Comparison of ENCODE assay signal across 14 cellular contexts in the genomic region with DNA sequence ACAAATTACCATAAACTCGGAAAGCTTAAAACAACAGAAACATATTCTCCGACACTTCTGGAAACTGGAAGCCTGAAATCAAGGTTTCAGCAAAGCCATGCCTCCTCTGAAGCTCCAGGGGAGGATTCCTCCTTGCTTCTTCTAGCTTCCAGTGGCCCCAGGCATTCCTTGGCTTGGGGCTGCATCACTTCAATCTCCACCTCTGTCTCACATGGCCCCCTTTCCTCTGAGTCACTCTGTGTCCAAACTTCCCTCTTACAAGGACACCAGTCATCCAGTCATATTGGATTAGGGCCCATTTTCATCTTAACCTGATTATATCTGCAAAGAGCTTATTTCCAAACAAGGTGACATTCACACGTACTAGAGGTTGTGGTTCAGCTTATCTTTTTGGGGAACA. TPM values are rescaled to one million over a fixed set of nuclear protein-coding genes. Genes with fewer than 3 reads are reported as not detected.
DNase-seq lines count a peak whose midpoint lies in the region; ATAC-seq and TF ChIP-seq lines count a peak whose summit lies in the region.
"Had no signal": no experiment of that assay in that cellular context is flagged by ENCODE, and none has a peak within 500 bp of the region (broad histone marks: within the 10 kb centered on the region; RNA-seq: fewer than 3 reads in every experiment).

No MANE protein-coding gene starts in this region.

- H3K9me3 ChIP-seq in trophoblast cell (ENCODE audit: insufficient read depth, low read depth, low read length) (no peaks in the 10 kb centered on the region), endodermal cell (ENCODE audit: control insufficient read depth, low read length) (no peaks in the 10 kb centered on the region)

- H3K4me1 Mint-ChIP-seq in IgD-negative memory B cell = peaks cover 12 to 22% (median 16%) of the 10 kb centered on the region in 3 donors
- peaks cover 3% of the 10 kb centered on the region for H3K4me1 Mint-ChIP-seq in endodermal cell
- H3K4me1 Mint-ChIP-seq: H9 had no signal

- H3K9ac ChIP-seq in trophoblast cell (ENCODE audit: low read length) (no peak overlapping the region), endodermal cell (ENCODE audit: extremely low read depth, low read length, poor library complexity, severe bottlenecking) (no peak overlapping the region)

- H3K79me1 ChIP-seq in trophoblast cell (ENCODE audit: low read length) = no peaks in the 10 kb centered on the region

- no CpG with 5 or more reads among the region's 3 CpGs for WGBS in trophoblast cell (ENCODE audit: extremely low coverage, insufficient coverage, insufficient read length)
- WGBS in endodermal cell (ENCODE audit: insufficient coverage in 1 of 2, insufficient read length in 1 of 2), 2 experiments = 88 to 100% methylated on average over 2 to 3 of the region's 3 CpGs

- ATAC-seq in GM18517 (IDR thresholded peaks at IDR 0.05; ENCODE audit: unreplicated experiment) = no peak

- H3K36me3 Mint-ChIP-seq in IgD-negative memory B cell (peaks cover 6% of the 10 kb centered on the region), endodermal cell (ENCODE audit: low read depth) (no peaks in the 10 kb centered on the region)

- no peak overlapping the region for H3K18ac ChIP-seq in trophoblast cell (ENCODE audit: low read length)

- no peak overlapping the region for H3K14ac ChIP-seq in trophoblast cell (ENCODE audit: low read length)

- no peak overlapping the region for H2BK5ac ChIP-seq in trophoblast cell (ENCODE audit: low read depth, low read length, poor library complexity)

- no peak overlapping the region for H3K23ac ChIP-seq in trophoblast cell (ENCODE audit: low read length)

- no peak overlapping the region for H3K4me2 ChIP-seq in trophoblast cell (ENCODE audit: low read length)

- DNase-seq in ELR (ENCODE audit: low read depth) (peak; percentile 49), RPMI7951 (ENCODE audit: low read depth) (peak; percentile 2), trophoblast cell (peak; percentile 54 to 64), endodermal cell (no peak), NCI-H69 (lab: John Stamatoyannopoulos, UW) (no peak)
- DNase-seq: C1 segment of cervical spinal cord; CD4-positive, alpha-beta T cell; DMS153; DND-41; GOT3; H9 had no signal

- no peak overlapping the region for H4K12ac ChIP-seq in trophoblast cell (ENCODE audit: low read depth, low read length)

- H3K36me3 ChIP-seq in trophoblast cell (ENCODE audit: control insufficient read depth in 1 of 2, insufficient read depth in 2 of 2, low read length in 2 of 2) (no peaks in the 10 kb centered on the region), endodermal cell (ENCODE audit: control insufficient read depth, insufficient read depth, low read length) (no peaks in the 10 kb centered on the region)

- H2BK120ac ChIP-seq in trophoblast cell (ENCODE audit: insufficient read depth, low read length, poor library complexity) = no peak overlapping the region

- no peak for TF ChIP-seq CTCF in endodermal cell (conservative IDR thresholded peaks at IDR 0.05)

- H2AK5ac ChIP-seq in trophoblast cell (ENCODE audit: low read length) = no peak overlapping the region

- no peak overlapping the region for H4K8ac ChIP-seq in trophoblast cell (ENCODE audit: low read depth, low read length)

- no peak overlapping the region for H3K27ac ChIP-seq in trophoblast cell (ENCODE audit: low read depth, low read length)
- no peak overlapping the region for H3K27ac ChIP-seq in endodermal cell (ENCODE audit: low read depth, low read length)

- H3K4me3 Mint-ChIP-seq in IgD-negative memory B cell (no peak overlapping the region), endodermal cell (no peak overlapping the region)
- H3K4me3 Mint-ChIP-seq: B cell; CD4-positive, alpha-beta T cell; H9 had no signal

- H3K4me1 ChIP-seq in trophoblast cell (ENCODE audit: control insufficient read depth in 1 of 2, insufficient read depth in 2 of 2, low read length in 2 of 2) = no peaks in the 10 kb centered on the region
- peaks cover 3% of the 10 kb centered on the region for H3K4me1 ChIP-seq in endodermal cell (ENCODE audit: control insufficient read depth, insufficient read depth, low read length)

- no peak overlapping the region for H3K4ac ChIP-seq in trophoblast cell (ENCODE audit: low read depth, low read length)

- H3K4me3 ChIP-seq in trophoblast cell (ENCODE audit: low read depth, low read length) (no peak overlapping the region), endodermal cell (ENCODE audit: low read length) (no peak overlapping the region)

- H3K9me3 Mint-ChIP-seq in IgD-negative memory B cell (no peaks in the 10 kb centered on the region), endodermal cell (no peaks in the 10 kb centered on the region)
- H3K9me3 Mint-ChIP-seq: CD4-positive, alpha-beta T cell; H9 had no signal

- H3K27me3 ChIP-seq in trophoblast cell (ENCODE audit: insufficient read depth, low read length) (no peaks in the 10 kb centered on the region), endodermal cell (ENCODE audit: control insufficient read depth, insufficient read depth, low read length, poor library complexity, severe bottlenecking) (peaks cover 7% of the 10 kb centered on the region)

- H3K27ac Mint-ChIP-seq in IgD-negative memory B cell (peak overlapping the region in 2 of 3 donors; percentile 36 to 48), endodermal cell (no peak overlapping the region)
- H3K27ac Mint-ChIP-seq: B cell; CD4-positive, alpha-beta T cell; H9 had no signal

- H2BK12ac ChIP-seq in trophoblast cell (ENCODE audit: low read length) = no peak overlapping the region

- no peak overlapping the region for H2AFZ ChIP-seq in trophoblast cell (ENCODE audit: insufficient read depth, low read length, poor library complexity)

- no peaks in the 10 kb centered on the region for H3K27me3 Mint-ChIP-seq in IgD-negative memory B cell
- H3K27me3 Mint-ChIP-seq in endodermal cell (ENCODE audit: insufficient read depth) = peaks cover 1% of the 10 kb centered on the region
- H3K27me3 Mint-ChIP-seq: B cell had no signal

- H4K91ac ChIP-seq in trophoblast cell (ENCODE audit: low read depth, low read length) = no peak overlapping the region

- H3K79me2 ChIP-seq in trophoblast cell (ENCODE audit: control insufficient read depth, insufficient read depth, low read length, poor library complexity) = no peaks in the 10 kb centered on the region

RNA-seq across cellular contexts. Expression of gene PARM1, which starts 17.3 kb away (rescaled TPM):
- polyA plus RNA-seq in IgD-negative memory B cell = 37.0 TPM
- total RNA-seq in RPMI7951 (2014; rRNA removed; shearing (Covaris generic)) = under 0.01 and 0.10 TPM in 2 replicates
- 1.7 and 1.8 TPM in 2 replicates for polyA plus RNA-seq in trophoblast cell (2013)
- 1 to 10 TPM in 1 of 2 donors, under 1 TPM in 1; 0.13 to 1.1 TPM for total RNA-seq in endodermal cell
- polyA plus RNA-seq in endodermal cell (2013, experiment 1 of 2) = 7.4 TPM
- 7.0 TPM for polyA plus RNA-seq in endodermal cell (2013, experiment 2 of 2)

Comparison
In these comparisons a context has a peak if more than half of its experiments do, and no peak if none do; other contexts are left out.
1. DNase-seq: peak in ELR (single experiment), RPMI7951 (single experiment) and trophoblast cell (2 of 2); none in endodermal cell (single experiment) and NCI-H69 (single experiment).